ENCODE assay signal across 23 cellular contexts in genomic region chr6:91716361-91716760, GRCh38.
"Had no signal": no experiment of that assay in that cellular context is flagged by ENCODE, and none has a peak within 500 bp of the region (broad histone marks: within the 10 kb centered on the region; RNA-seq: fewer than 3 reads in every experiment).

No MANE protein-coding gene starts in this region.

- H3K27me3 ChIP-seq: colonic mucosa, gastrocnemius medialis, heart left ventricle, hepatocyte, pancreas, right lobe of liver, transverse colon, upper lobe of right lung, uterus had no signal

- ATAC-seq: esophagus mucosa; gastrocnemius medialis; heart left ventricle; left ventricle myocardium superior; lower lobe of right lung; natural killer cell; pancreas; right lobe of liver; stimulated activated naive B cell treated with anti-CD40 and anti-IgM and Interleukin-4, amounts not matched to agents 10 μg/mL and 1 μg/mL and 100 μg/mL, for 72 hours; upper lobe of right lung had no signal

- H3K4me1 ChIP-seq: colonic mucosa, gastrocnemius medialis, heart left ventricle, lower lobe of right lung, pancreas, right lobe of liver, transverse colon, upper lobe of right lung, uterus had no signal

- H3K27ac ChIP-seq: colonic mucosa, epithelial cell of prostate, gastrocnemius medialis, heart left ventricle, hepatocyte, lower lobe of right lung, pancreas, right lobe of liver, transverse colon, upper lobe of right lung, uterus had no signal

- DNase-seq: colonic mucosa; effector CD8-positive, alpha-beta T cell; endodermal cell; foreskin fibroblast; gastrocnemius medialis; heart left ventricle; islet precursor cell; kidney glomerular epithelial cell; left ventricle myocardium superior; lower lobe of right lung; natural killer cell; pancreas; right lobe of liver; small intestine; stimulated activated CD4-positive, alpha-beta T cell treated with anti-CD3 and anti-CD28 coated beads, Interleukin-15, amount 100 ng/mL, for 24 hours; stimulated activated CD4-positive, alpha-beta T cell treated with anti-CD3 and anti-CD28 coated beads, Interleukin-2, amount 100 ng/mL, for 48 hours; stimulated activated naive B cell treated with anti-CD40 and anti-IgM and Interleukin-4, amounts not matched to agents 10 μg/mL and 1 μg/mL and 100 μg/mL, for 72 hours; transverse colon; upper lobe of right lung; uterus had no signal

- H3K36me3 ChIP-seq: colonic mucosa, gastrocnemius medialis, heart left ventricle, lower lobe of right lung, pancreas, right lobe of liver, transverse colon, upper lobe of right lung, uterus had no signal

- H3K9me3 ChIP-seq: colonic mucosa, gastrocnemius medialis, heart left ventricle, lower lobe of right lung, pancreas, right lobe of liver, transverse colon, upper lobe of right lung, uterus had no signal

- H3K4me3 ChIP-seq: colonic mucosa, gastrocnemius medialis, hepatocyte, lower lobe of right lung, pancreas, right lobe of liver, transverse colon, upper lobe of right lung, uterus had no signal
